Comparison of ENCODE assay signal across 18 cellular contexts in genomic region chr18:55137602-55138001, GRCh38.
DNase-seq lines count a peak whose midpoint lies in the region; ATAC-seq, FAIRE-seq and TF ChIP-seq lines count a peak whose summit lies in the region.
"Had no signal": no experiment of that assay in that cellular context is flagged by ENCODE, and none has a peak within 500 bp of the region (broad histone marks: within the 10 kb centered on the region; RNA-seq: fewer than 3 reads in every experiment).

No MANE protein-coding gene starts in this region.

- no peaks in the 10 kb centered on the region for H3K27me3 Mint-ChIP-seq in astrocyte (ENCODE audit: low read depth, unreplicated experiment)
- H3K27me3 Mint-ChIP-seq in activated CD4-positive, alpha-beta T cell treated with anti-CD3 and anti-CD28 coated beads for 36 hours = no peaks in the 10 kb centered on the region

- intact Hi-C loops in activated CD4-positive, alpha-beta T cell treated with anti-CD3 and anti-CD28 coated beads for 36 hours (cut with DNase I, micrococcal nuclease) = no loop called here

- no peaks in the 10 kb centered on the region for H3K36me3 Mint-ChIP-seq in astrocyte (ENCODE audit: low read depth, unreplicated experiment)
- H3K36me3 Mint-ChIP-seq in activated CD4-positive, alpha-beta T cell treated with anti-CD3 and anti-CD28 coated beads for 36 hours (ENCODE audit: low read depth) = no peaks in the 10 kb centered on the region
- H3K36me3 Mint-ChIP-seq: CD4-positive, alpha-beta memory T cell had no signal

- peak overlapping the region; percentile 50 for H3K9ac ChIP-seq in astrocyte (ENCODE audit: low read length)
- H3K9ac ChIP-seq: GM23248 had no signal

- peaks cover 47% of the 10 kb centered on the region for H3K4me1 ChIP-seq in astrocyte (ENCODE audit: insufficient read depth, low read length)

- H3K27me3 ChIP-seq in astrocyte (ENCODE audit: insufficient read depth, low read length) = no peaks in the 10 kb centered on the region

- no peak for FAIRE-seq in astrocyte (lab: Jason Lieb, UNC)
- FAIRE-seq: GM12891, H1 had no signal

- no peaks in the 10 kb centered on the region for H3K36me3 ChIP-seq in astrocyte (ENCODE audit: insufficient read depth, low read length)

- H3K79me2 ChIP-seq in astrocyte (ENCODE audit: insufficient read depth, low read length) = no peaks in the 10 kb centered on the region

- ATAC-seq in GM21737 (IDR thresholded peaks at IDR 0.05; ENCODE audit: unreplicated experiment) (no peak), HG02623 (IDR thresholded peaks at IDR 0.05; ENCODE audit: unreplicated experiment) (no peak)
- ATAC-seq in activated CD4-positive, alpha-beta T cell treated with anti-CD3 and anti-CD28 coated beads for 36 hours = no peak

- no peaks in the 10 kb centered on the region for H3K9me3 ChIP-seq in astrocyte (ENCODE audit: insufficient read depth, low read depth, low read length)

- H3K9me3 Mint-ChIP-seq in astrocyte (ENCODE audit: unreplicated experiment) = peaks cover 4% of the 10 kb centered on the region
- H3K9me3 Mint-ChIP-seq in activated CD4-positive, alpha-beta T cell treated with anti-CD3 and anti-CD28 coated beads for 36 hours (ENCODE audit: low read depth) = no peaks in the 10 kb centered on the region

- H3K4me3 Mint-ChIP-seq in astrocyte (ENCODE audit: unreplicated experiment) = no peak overlapping the region
- H3K4me3 Mint-ChIP-seq in activated CD4-positive, alpha-beta T cell treated with anti-CD3 and anti-CD28 coated beads for 36 hours = no peak overlapping the region
- H3K4me3 Mint-ChIP-seq: CD4-positive, alpha-beta memory T cell had no signal

- H3K27ac Mint-ChIP-seq in astrocyte (ENCODE audit: unreplicated experiment) = no peak overlapping the region
- H3K27ac Mint-ChIP-seq in activated CD4-positive, alpha-beta T cell treated with anti-CD3 and anti-CD28 coated beads for 36 hours = no peak overlapping the region
- H3K27ac Mint-ChIP-seq: CD4-positive, alpha-beta memory T cell had no signal

- CTCF ChIA-PET in activated CD4-positive, alpha-beta T cell treated with anti-CD3 and anti-CD28 coated beads for 36 hours (lab: Charles Lee) = no interaction called here

- DNase-seq in NCI-H226 (peak; percentile 57), astrocyte (ENCODE audit: low read depth) (no peak), fibroblast of the aortic adventitia (ENCODE audit: low read depth) (peak; percentile 34)
- DNase-seq in activated CD4-positive, alpha-beta T cell treated with anti-CD3 and anti-CD28 coated beads for 36 hours = no peak
- DNase-seq: C1 segment of cervical spinal cord; Calu3; CD4-positive, alpha-beta memory T cell; COR-L47; DMS53; DMS79 treated with DMSO at 0.1 percent for 48 hours; GF-D8; H7; HCEC 1CT had no signal

- peak overlapping the region; percentile 81 for H3K27ac ChIP-seq in astrocyte (ENCODE audit: low read depth, low read length)
- H3K27ac ChIP-seq: GM23248 had no signal

- H3K4me1 Mint-ChIP-seq in astrocyte (ENCODE audit: low read depth, unreplicated experiment) = peaks cover 57% of the 10 kb centered on the region
- H3K4me1 Mint-ChIP-seq in activated CD4-positive, alpha-beta T cell treated with anti-CD3 and anti-CD28 coated beads for 36 hours = no peaks in the 10 kb centered on the region
- H3K4me1 Mint-ChIP-seq: CD4-positive, alpha-beta memory T cell had no signal

- H3K4me2 ChIP-seq in astrocyte (ENCODE audit: low read length) = peak overlapping the region; percentile 75

- no peak overlapping the region for H2AFZ ChIP-seq in astrocyte (ENCODE audit: low read depth, low read length)
- H2AFZ ChIP-seq: GM23248 had no signal

- TF ChIP-seq CTCF in astrocyte (IDR thresholded peaks at IDR 0.05; ENCODE audit: insufficient read depth, low read depth, low read length) (no peak), fibroblast of the aortic adventitia (IDR thresholded peaks at IDR 0.05; ENCODE audit: insufficient read depth, low read length) (no peak)

- H3K4me3 ChIP-seq in astrocyte (ENCODE audit: insufficient read depth, low read depth, low read length) = no peak overlapping the region
- no peak overlapping the region for H3K4me3 ChIP-seq in fibroblast of the aortic adventitia (ENCODE audit: low read depth, low read length)
- H3K4me3 ChIP-seq: GM23248 had no signal

- POLR2A ChIA-PET in activated CD4-positive, alpha-beta T cell treated with anti-CD3 and anti-CD28 coated beads for 36 hours (lab: Charles Lee) = no interaction called here

- no peaks in the 10 kb centered on the region for H4K20me1 ChIP-seq in astrocyte (ENCODE audit: insufficient read depth, low read length)

Comparison
In these comparisons a context has a peak if more than half of its experiments do, and no peak if none do; other contexts are left out.
1. DNase-seq: peak in NCI-H226 (single experiment) and fibroblast of the aortic adventitia (single experiment); none in astrocyte (single experiment) and activated CD4-positive, alpha-beta T cell treated with anti-CD3 and anti-CD28 coated beads for 36 hours (single experiment).